In the genomic region with DNA sequence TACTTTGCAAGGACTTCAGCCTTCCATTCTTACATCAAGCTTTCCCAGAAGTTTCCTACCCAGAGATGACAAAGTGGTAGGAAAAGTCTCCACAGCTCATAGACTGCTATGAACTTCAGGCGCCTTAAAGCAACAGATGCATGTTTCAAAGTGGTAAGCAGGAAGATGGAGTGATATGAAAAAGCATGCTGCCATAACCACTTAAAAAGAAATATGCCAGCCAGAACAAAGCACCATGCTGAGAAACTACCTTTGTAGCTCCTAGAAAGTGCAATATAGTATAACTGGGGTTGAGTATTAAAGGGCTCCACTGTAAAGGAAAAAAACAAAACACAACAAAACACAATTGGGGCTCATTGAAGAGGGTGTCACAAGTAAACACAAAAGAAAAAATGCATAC, we compare ENCODE assay signal across 26 cellular contexts.
"Had no signal": no experiment of that assay in that cellular context is flagged by ENCODE, and none has a peak within 500 bp of the region (broad histone marks: within the 10 kb centered on the region; RNA-seq: fewer than 3 reads in every experiment).

No MANE protein-coding gene starts in this region.

- H3K27ac ChIP-seq: stomach, suprapubic skin, testis, thoracic aorta, thyroid gland, tibial artery, tibial nerve, transverse colon, upper lobe of left lung, upper lobe of right lung, uterus, vagina had no signal

- FAIRE-seq: urothelium cell line had no signal

- H3K36me3 ChIP-seq: suprapubic skin, thoracic aorta, thyroid gland, tibial artery, transverse colon, upper lobe of left lung, upper lobe of right lung, uterus, vagina had no signal

- H3K27me3 ChIP-seq: stomach, suprapubic skin, testis, thyroid gland, tibial artery, tibial nerve, transverse colon, upper lobe of left lung, upper lobe of right lung, uterus, vagina had no signal

- ATAC-seq: stimulated activated effector memory CD8-positive, alpha-beta T cell treated with anti-CD3 and anti-CD28 coated beads, Interleukin-12 subunit alpha, Interleukin-12 subunit beta, amount 100 ng/mL, for 72 hours; stimulated activated memory B cell treated with anti-CD40 and anti-IgM and Interleukin-4, amounts not matched to agents 10 μg/mL and 1 μg/mL and 100 μg/mL, for 72 hours; stimulated activated naive B cell treated with anti-CD40 and anti-IgM and Interleukin-4, amounts not matched to agents 10 μg/mL and 1 μg/mL and 100 μg/mL, for 72 hours; stimulated activated naive CD8-positive, alpha-beta T cell treated with anti-CD3 and anti-CD28 coated beads, Interleukin-15, amount 100 ng/mL, for 72 hours; stimulated activated naive CD8-positive, alpha-beta T cell treated with anti-CD3 and anti-CD28 coated beads, Interleukin-15, Interleukin-2, amounts not matched to agents 100 U/mL and 50 U/mL, for 24 hours; upper lobe of right lung had no signal

- H3K9me3 ChIP-seq: stomach, suprapubic skin, testis, thoracic aorta, thyroid gland, tibial artery, tibial nerve, transverse colon, upper lobe of left lung, upper lobe of right lung, uterus, vagina had no signal

- H3K4me3 ChIP-seq: stomach, suprapubic skin, testis, thoracic aorta, thyroid gland, tibial artery, tibial nerve, transverse colon, upper lobe of left lung, upper lobe of right lung, uterus, vagina had no signal

- DNase-seq: stimulated activated CD4-positive, alpha-beta T cell treated with anti-CD3 and anti-CD28 coated beads, Interleukin-2, amount 100 ng/mL, for 48 hours; stimulated activated CD4-positive, alpha-beta T cell treated with anti-CD3 and anti-CD28 coated beads, Interleukin-4, amount 100 ng/mL, for 1 hour; stimulated activated CD4-positive, alpha-beta T cell treated with anti-CD3 and anti-CD28 coated beads, Interleukin-4, amount 100 ng/mL, for 24 hours; stimulated activated CD4-positive, alpha-beta T cell treated with anti-CD3 and anti-CD28 coated beads, Interleukin-4, amount 100 ng/mL, for 4 hours; stimulated activated CD8-positive, alpha-beta memory T cell treated with anti-CD3 and anti-CD28 coated beads, Interleukin-4, amount 100 ng/mL, for 48 hours; stimulated activated naive B cell treated with anti-CD40 and anti-IgM and Interleukin-4, amounts not matched to agents 10 μg/mL and 1 μg/mL and 100 μg/mL, for 72 hours; stimulated activated naive CD4-positive, alpha-beta T cell treated with Interleukin-2 at 50 U/mL for 16 hours; stimulated activated naive CD8-positive, alpha-beta T cell treated with anti-CD3 and anti-CD28 coated beads, Interleukin-15, amount 100 ng/mL, for 72 hours; stimulated activated naive CD8-positive, alpha-beta T cell treated with anti-CD3 and anti-CD28 coated beads, Interleukin-15, Interleukin-2, amounts not matched to agents 100 U/mL and 50 U/mL, for 24 hours; stomach; substantia nigra; testis; thyroid gland; tibial artery; transverse colon; trophoblast cell; upper lobe of right lung; uterus had no signal

- H3K4me1 ChIP-seq: stomach, suprapubic skin, testis, thyroid gland, tibial artery, tibial nerve, transverse colon, upper lobe of left lung, upper lobe of right lung, uterus, vagina had no signal
